In genomic region chr11:66068154-66068821, GRCh38 we compare ENCODE assay signal across 8 cellular contexts. TPM values are rescaled to one million over a fixed set of nuclear protein-coding genes. Genes with fewer than 3 reads are reported as not detected.
DNase-seq lines count a peak whose midpoint lies in the region; ATAC-seq and TF ChIP-seq lines count a peak whose summit lies in the region.

No MANE protein-coding gene starts in this region.

- H3K27ac Mint-ChIP-seq in MCF 10A (ENCODE audit: low read depth, unreplicated experiment), result peak overlapping the region; percentile 83
- peak overlapping the region; percentile 95 to 99 (median 96) for H3K27ac Mint-ChIP-seq in immature natural killer cell

- H3K4me1 Mint-ChIP-seq in MCF 10A (ENCODE audit: insufficient read depth, unreplicated experiment) (peaks cover 51% of the 10 kb centered on the region), immature natural killer cell (peaks cover 45 to 68% of the 10 kb centered on the region in 2 donors)

- peak overlapping the region; percentile 65 for H3K4me3 ChIP-seq in GM12865 (ENCODE audit: low read depth, low read length)

- TF ChIP-seq CTCF in GM12865 (IDR thresholded peaks at IDR 0.05; ENCODE audit: insufficient read depth, low read depth, low read length, missing control alignments) (peak; percentile 90), VCaP (conservative IDR thresholded peaks at IDR 0.05) (peak; percentile 100), MCF 10A (IDR thresholded peaks at IDR 0.05; ENCODE audit: unreplicated experiment) (peak; percentile 87)

- H3K27me3 Mint-ChIP-seq in MCF 10A (ENCODE audit: insufficient read depth, unreplicated experiment) (no peaks in the 10 kb centered on the region), immature natural killer cell (ENCODE audit: low read depth in 3 of 3) (peaks cover 7 to 22% (median 10%) of the 10 kb centered on the region in 3 donors)

- H3K4me3 Mint-ChIP-seq in MCF 10A (ENCODE audit: unreplicated experiment), result no peak overlapping the region
- H3K4me3 Mint-ChIP-seq in immature natural killer cell, result peak overlapping the region; percentile 35 to 95 (median 68)

- intact Hi-C loops in MCF 10A (cut with micrococcal nuclease), result loop anchor here (1.0 kb wide), 1 partner anchor 190 kb away; no protein-coding TSS in a partner anchor

- peak overlapping the region; percentile 93 for H3K27ac ChIP-seq in VCaP

- ATAC-seq in GM18511 (IDR thresholded peaks at IDR 0.05; ENCODE audit: unreplicated experiment), result no peak
- ATAC-seq in HG03439 (IDR thresholded peaks at IDR 0.05; ENCODE audit: unreplicated experiment), result no peak

- H3K36me3 Mint-ChIP-seq in MCF 10A (ENCODE audit: insufficient read depth, unreplicated experiment) (peaks cover 56% of the 10 kb centered on the region), immature natural killer cell (peaks cover 23 to 39% (median 34%) of the 10 kb centered on the region in 3 donors)

- CTCF ChIA-PET in MCF 10A (lab: Yijun Ruan, JAX), result interaction anchor here (0.6 to 3.8 kb wide), 39 partner anchors 9 to 736 kb away, joined by 3 to 75 read pairs (median 4); partner anchors contain the start of genes CST6, SF3B2 and YIF1A

- TSS peak; percentile 75 for BruUV-seq in MCF 10A (replicated peaks; lab: Mats Ljungman, UMichigan)

- H3K9me3 Mint-ChIP-seq in MCF 10A (ENCODE audit: unreplicated experiment), result no peaks in the 10 kb centered on the region
- H3K9me3 Mint-ChIP-seq in immature natural killer cell, result no peaks in the 10 kb centered on the region

- POLR2A ChIA-PET in MCF 10A (lab: Yijun Ruan, JAX), result interaction anchor here (1.1 to 5.0 kb wide), 3 partner anchors 14 to 45 kb away, joined by 3 to 69 read pairs (median 3); partner anchors contain the start of gene SF3B2

- DNase-seq in GM12865 (ENCODE audit: low read depth), result peak; percentile 81
- DNase-seq in NCI-H1694 (lab: John Stamatoyannopoulos, UW), result peak; percentile 77
- DNase-seq in MCF 10A (ENCODE audit: unreplicated experiment), result peak; percentile 70
- peak; percentile 68 to 74 (median 72) for DNase-seq in immature natural killer cell
- peak; percentile 71 for DNase-seq in stimulated activated CD4-positive, alpha-beta T cell treated with anti-CD3 and anti-CD28 coated beads, Interleukin-12 subunit alpha, Interleukin-12 subunit beta, amount 100 ng/mL, for 4 hours

RNA-seq across cellular contexts. Expression of gene PACS1, which starts 1.8 kb away (rescaled TPM):
- total RNA-seq in MCF 10A (2022), result 32.2 and 33.5 TPM in 2 replicates
- 10 to 100 TPM; 10.0 to 72.3 (median 23.9) TPM for polyA plus RNA-seq in immature natural killer cell

RNA-seq across cellular contexts. Expression of gene SF3B2, which starts 16.1 kb away (rescaled TPM):
- 241 and 317 TPM in 2 replicates for total RNA-seq in MCF 10A (2022)
- polyA plus RNA-seq in immature natural killer cell, result 100 to 1,000 TPM in 1 of 3 donors, 10 to 100 TPM in 2; 71.7 to 141 (median 76.7) TPM

RNA-seq across cellular contexts. Expression of gene GAL3ST3, which starts 19.3 kb away (rescaled TPM):
- not detected in 2 replicates for total RNA-seq in MCF 10A (2022)
- not detected for polyA plus RNA-seq in immature natural killer cell

RNA-seq across cellular contexts. Expression of gene CATSPER1, which starts 42.0 kb away (rescaled TPM):
- total RNA-seq in MCF 10A (2022), result 0.61 and 0.79 TPM in 2 replicates
- 10 to 100 TPM; 17.2 to 41.1 (median 20.8) TPM for polyA plus RNA-seq in immature natural killer cell

RNA-seq across cellular contexts. Expression of gene CST6, which starts 56.5 kb away (rescaled TPM):
- total RNA-seq in MCF 10A (2022), result not detected in 2 replicates
- not detected for polyA plus RNA-seq in immature natural killer cell
